ENCODE assay signal across 9 cellular contexts in genomic region chr1:63892632-63893395, GRCh38.
DNase-seq lines count a peak whose midpoint lies in the region; ATAC-seq and TF ChIP-seq lines count a peak whose summit lies in the region.
"Had no signal": no experiment of that assay in that cellular context is flagged by ENCODE, and none has a peak within 500 bp of the region (broad histone marks: within the 10 kb centered on the region; RNA-seq: fewer than 3 reads in every experiment).

No MANE protein-coding gene starts in this region.

- no peak for TF ChIP-seq CTCF in left ventricle myocardium inferior (IDR thresholded peaks at IDR 0.05; ENCODE audit: borderline replicate concordance)

- ATAC-seq in GM19467 (IDR thresholded peaks at IDR 0.05; ENCODE audit: unreplicated experiment) = peak; percentile 100
- ATAC-seq in HG03457 (IDR thresholded peaks at IDR 0.05; ENCODE audit: unreplicated experiment) = peak; percentile 99
- no peak for ATAC-seq in left lobe of liver

- DNase-seq in EH (ENCODE audit: low read depth) (peak; percentile 5), SKM-1 treated with dmso at 0.1 percent for 144 hours (lab: John Stamatoyannopoulos, UW; ENCODE audit: unreplicated experiment) (peak; percentile 54), left ventricle myocardium inferior (no peak), substantia nigra (lab: John Stamatoyannopoulos, UW) (peak in 30 of 49 donors; percentile 3 to 71 (median 23)), left lobe of liver (ENCODE audit: low spot score) (no peak)
- DNase-seq in stimulated activated CD4-positive, alpha-beta T cell treated with anti-CD3 and anti-CD28 coated beads, Interleukin-2, amount 100 ng/mL, for 24 hours = no peak

- intact Hi-C loops in left ventricle myocardium inferior (cut with micrococcal nuclease) = no loop called here

- no peaks in the 10 kb centered on the region for H3K27me3 ChIP-seq in left ventricle myocardium inferior (ENCODE audit: low read depth)

- H3K4me3 ChIP-seq in left ventricle myocardium inferior = no peak overlapping the region
- H3K4me3 ChIP-seq: lung had no signal

- H3K4me1 ChIP-seq in left ventricle myocardium inferior = peaks cover 16% of the 10 kb centered on the region

- no peaks in the 10 kb centered on the region for H3K9me3 ChIP-seq in left ventricle myocardium inferior (replicated peaks)

- H3K36me3 ChIP-seq in left ventricle myocardium inferior = no peaks in the 10 kb centered on the region

- H3K27ac ChIP-seq in left ventricle myocardium inferior (replicated peaks) = peak overlapping the region; percentile 34
- H3K27ac ChIP-seq in substantia nigra (ENCODE audit: low read depth, low read length, poor library complexity, severe bottlenecking) = peak overlapping the region; percentile 5

Comparison
In these comparisons a context has a peak if more than half of its experiments do, and no peak if none do; other contexts are left out.
1. DNase-seq: peak in EH (single experiment), SKM-1 treated with dmso at 0.1 percent for 144 hours (single experiment) and substantia nigra (30 of 49); none in left ventricle myocardium inferior (single experiment), left lobe of liver (single experiment) and stimulated activated CD4-positive, alpha-beta T cell treated with anti-CD3 and anti-CD28 coated beads, Interleukin-2, amount 100 ng/mL, for 24 hours (0 of 2).